8 cellular contexts compared by ENCODE assay signal in genomic region chr4:30719363-30720020, GRCh38. TPM values are rescaled to one million over a fixed set of nuclear protein-coding genes. Genes with fewer than 3 reads are reported as not detected.
DNase-seq lines count a peak whose midpoint lies in the region; ATAC-seq and TF ChIP-seq lines count a peak whose summit lies in the region.

No MANE protein-coding gene starts in this region.

- intact Hi-C loops in Right ventricle myocardium inferior (cut with DNase I) = loop anchor here (5.0 to 10.0 kb wide), 5 partner anchors 225 to 953 kb away; no protein-coding TSS in a partner anchor

- TF ChIP-seq CTCF in omental fat pad (IDR thresholded peaks at IDR 0.05) = no peak

- peak; percentile 77 for DNase-seq in DMS53 treated with DMSO at 0.1 percent for 48 hours (lab: John Stamatoyannopoulos, UW; ENCODE audit: unreplicated experiment)
- peak; percentile 87 for DNase-seq in HuH-7 (ENCODE audit: low spot score)
- no peak for DNase-seq in activated CD8-positive, alpha-beta T cell treated with anti-CD3 and anti-CD28 coated beads, Interleukin-2, amount 10 ng/mL, durations not matched to agents 7 days and 5 days
- DNase-seq in Right ventricle myocardium inferior (ENCODE audit: missing footprints) = peak; percentile 72
- DNase-seq in omental fat pad (ENCODE audit: low spot score) = no peak
- DNase-seq in stimulated activated CD4-positive, alpha-beta T cell treated with anti-CD3 and anti-CD28 coated beads, Interleukin-1b, Interleukin-23, amount 100 ng/mL, for 48 hours = no peak

- peaks cover 36% of the 10 kb centered on the region for H3K4me1 Mint-ChIP-seq in activated CD8-positive, alpha-beta T cell treated with anti-CD3 and anti-CD28 coated beads, Interleukin-2, amount 10 ng/mL, durations not matched to agents 7 days and 5 days (ENCODE audit: low read depth)

- CTCF ChIA-PET in activated CD8-positive, alpha-beta T cell treated with anti-CD3 and anti-CD28 coated beads, Interleukin-2, amount 10 ng/mL, durations not matched to agents 7 days and 5 days (lab: Charles Lee) = no interaction called here

- POLR2A ChIA-PET in activated CD8-positive, alpha-beta T cell treated with anti-CD3 and anti-CD28 coated beads, Interleukin-2, amount 10 ng/mL, durations not matched to agents 7 days and 5 days (lab: Charles Lee) = no interaction called here

- H3K9me3 Mint-ChIP-seq in activated CD8-positive, alpha-beta T cell treated with anti-CD3 and anti-CD28 coated beads, Interleukin-2, amount 10 ng/mL, durations not matched to agents 7 days and 5 days (ENCODE audit: insufficient read depth) = no peaks in the 10 kb centered on the region

- peak overlapping the region; percentile 76 for H3K27ac Mint-ChIP-seq in activated CD8-positive, alpha-beta T cell treated with anti-CD3 and anti-CD28 coated beads, Interleukin-2, amount 10 ng/mL, durations not matched to agents 7 days and 5 days

- ATAC-seq in activated CD8-positive, alpha-beta T cell treated with anti-CD3 and anti-CD28 coated beads, Interleukin-2, amount 10 ng/mL, durations not matched to agents 7 days and 5 days = no peak
- peak; percentile 69 for ATAC-seq in Right ventricle myocardium inferior
- ATAC-seq in omental fat pad (ENCODE audit: low FRiP score) = peak; percentile 27
- ATAC-seq in GM18520 (IDR thresholded peaks at IDR 0.05; ENCODE audit: unreplicated experiment) = no peak
- ATAC-seq in HG02798 (IDR thresholded peaks at IDR 0.05; ENCODE audit: poor library complexity, unreplicated experiment) = no peak

- peaks cover 15% of the 10 kb centered on the region for H3K36me3 Mint-ChIP-seq in activated CD8-positive, alpha-beta T cell treated with anti-CD3 and anti-CD28 coated beads, Interleukin-2, amount 10 ng/mL, durations not matched to agents 7 days and 5 days (ENCODE audit: low read depth)

- H3K27me3 Mint-ChIP-seq in activated CD8-positive, alpha-beta T cell treated with anti-CD3 and anti-CD28 coated beads, Interleukin-2, amount 10 ng/mL, durations not matched to agents 7 days and 5 days (ENCODE audit: low read depth) = peaks cover 51% of the 10 kb centered on the region

- H3K4me3 Mint-ChIP-seq in activated CD8-positive, alpha-beta T cell treated with anti-CD3 and anti-CD28 coated beads, Interleukin-2, amount 10 ng/mL, durations not matched to agents 7 days and 5 days = peak overlapping the region; percentile 38

RNA-seq across cellular contexts. Expression of gene PCDH7, which starts 0.7 kb away (rescaled TPM):
- total RNA-seq in activated CD8-positive, alpha-beta T cell treated with anti-CD3 and anti-CD28 coated beads, Interleukin-2, amount 10 ng/mL, durations not matched to agents 7 days and 5 days = not detected
- total RNA-seq in Right ventricle myocardium inferior (21.7 TPM), omental fat pad (1 to 10 TPM in 2 of 4 donors, under 1 TPM in 2; 0.69 to 4.5 (median 2.2) TPM)

Comparison
In these comparisons a context has a peak if more than half of its experiments do, and no peak if none do; other contexts are left out.
1. DNase-seq: peak in DMS53 treated with DMSO at 0.1 percent for 48 hours (single experiment), HuH-7 (single experiment) and Right ventricle myocardium inferior (single experiment); none in activated CD8-positive, alpha-beta T cell treated with anti-CD3 and anti-CD28 coated beads, Interleukin-2, amount 10 ng/mL, durations not matched to agents 7 days and 5 days (single experiment), omental fat pad (single experiment) and stimulated activated CD4-positive, alpha-beta T cell treated with anti-CD3 and anti-CD28 coated beads, Interleukin-1b, Interleukin-23, amount 100 ng/mL, for 48 hours (single experiment).
2. ATAC-seq: peak in Right ventricle myocardium inferior (single experiment) and omental fat pad (single experiment); none in activated CD8-positive, alpha-beta T cell treated with anti-CD3 and anti-CD28 coated beads, Interleukin-2, amount 10 ng/mL, durations not matched to agents 7 days and 5 days (single experiment), GM18520 (single experiment) and HG02798 (single experiment).